In the genomic region with DNA sequence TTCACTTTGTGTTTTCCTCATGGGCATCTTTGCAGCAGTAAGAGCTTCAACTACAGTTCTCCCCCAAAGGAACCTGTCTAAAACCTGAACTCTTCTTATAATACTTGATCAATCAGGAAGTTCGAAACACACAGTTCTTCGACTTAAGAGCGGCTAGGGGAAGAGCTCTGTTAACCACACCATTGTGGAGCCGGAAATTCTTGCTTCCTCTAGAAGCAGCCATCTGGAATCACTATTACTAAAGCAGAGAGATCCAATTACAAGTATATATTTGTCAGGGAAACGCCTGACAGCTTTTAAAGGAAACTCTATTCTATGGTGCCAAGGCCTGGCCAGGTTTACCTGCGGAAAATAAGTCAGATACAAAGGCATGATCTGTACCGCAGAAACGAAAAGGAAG, we compare ENCODE assay signal across 11 cellular contexts.
A peak's percentile ranks its signal among the peaks of the same experiment; 100 is the strongest.
DNase-seq lines count a peak whose midpoint lies in the region; ATAC-seq, FAIRE-seq and TF ChIP-seq lines count a peak whose summit lies in the region.
"Had no signal": no experiment of that assay in that cellular context is flagged by ENCODE, and none has a peak within 500 bp of the region (broad histone marks: within the 10 kb centered on the region; RNA-seq: fewer than 3 reads in every experiment).

No MANE protein-coding gene starts in this region.

- peak overlapping the region in 2 of 5 donors; percentile 17 to 42 for H3K27ac ChIP-seq in stomach
- H3K27ac ChIP-seq: 22Rv1, SJSA1 had no signal

- H3K4me1 ChIP-seq in stomach = no peaks in the 10 kb centered on the region
- H3K4me1 ChIP-seq: SJSA1 had no signal

- no peak for FAIRE-seq in bronchial epithelial cell (lab: Jason Lieb, UNC)
- FAIRE-seq: islet of Langerhans had no signal

- 47 to 61% (median 59%) methylated on average over 8 of the region's 8 CpGs for WGBS in stomach, 5 donors

- intact Hi-C loops in stomach (cut with DNase I; ENCODE audit: low total_unique reads) = no loop called here

- H3K36me3 ChIP-seq in bronchial epithelial cell (ENCODE audit: control insufficient read depth, insufficient read depth, low read length) = no peaks in the 10 kb centered on the region
- H3K36me3 ChIP-seq in stomach = no peaks in the 10 kb centered on the region
- H3K36me3 ChIP-seq: SJSA1 had no signal

- ATAC-seq in HG02763 (IDR thresholded peaks at IDR 0.05; ENCODE audit: unreplicated experiment) = peak; percentile 74

- H3K4me3 ChIP-seq in bronchial epithelial cell (ENCODE audit: low read depth, low read length) (no peak overlapping the region), stomach (no peak overlapping the region)
- H3K4me3 ChIP-seq: SJSA1 had no signal

- TF ChIP-seq POLR2A in stomach (IDR thresholded peaks at IDR 0.05) = no peak

- no peak for TF ChIP-seq EP300 in stomach (IDR thresholded peaks at IDR 0.05)

- DNase-seq in NCI-H1092 treated with DMSO at 0.1 percent for 48 hours (lab: John Stamatoyannopoulos, UW) (peak; percentile 23), NCI-H1092 (lab: John Stamatoyannopoulos, UW) (no peak), NCI-H510A treated with DMSO at 0.1 percent for 48 hours (lab: John Stamatoyannopoulos, UW) (peak; percentile 65), bronchial epithelial cell (ENCODE audit: low read depth) (peak; percentile 76), renal cortical epithelial cell (ENCODE audit: low read depth) (peak; percentile 67), stomach (no peak), NCI-H1694 treated with DMSO at 0.1 percent for 48 hours (lab: John Stamatoyannopoulos, UW) (no peak)

- H3K9me3 ChIP-seq in stomach = no peaks in the 10 kb centered on the region
- H3K9me3 ChIP-seq: SJSA1 had no signal

- TF ChIP-seq CTCF in bronchial epithelial cell (IDR thresholded peaks at IDR 0.05; ENCODE audit: insufficient read depth, low read length, severe bottlenecking) (no peak), stomach (IDR thresholded peaks at IDR 0.05) (no peak)

- H3K27me3 ChIP-seq in bronchial epithelial cell (ENCODE audit: control insufficient read depth, insufficient read depth, low read length) = no peaks in the 10 kb centered on the region
- no peaks in the 10 kb centered on the region for H3K27me3 ChIP-seq in stomach
- H3K27me3 ChIP-seq: SJSA1 had no signal

Comparison
In these comparisons a context has a peak if more than half of its experiments do, and no peak if none do; other contexts are left out.
1. DNase-seq: peak in NCI-H1092 treated with DMSO at 0.1 percent for 48 hours (single experiment), NCI-H510A treated with DMSO at 0.1 percent for 48 hours (single experiment), bronchial epithelial cell (single experiment) and renal cortical epithelial cell (single experiment); none in NCI-H1092 (single experiment), stomach (single experiment) and NCI-H1694 treated with DMSO at 0.1 percent for 48 hours (single experiment).